Comparison of ENCODE assay signal across 1 cellular context in the genomic region with DNA sequence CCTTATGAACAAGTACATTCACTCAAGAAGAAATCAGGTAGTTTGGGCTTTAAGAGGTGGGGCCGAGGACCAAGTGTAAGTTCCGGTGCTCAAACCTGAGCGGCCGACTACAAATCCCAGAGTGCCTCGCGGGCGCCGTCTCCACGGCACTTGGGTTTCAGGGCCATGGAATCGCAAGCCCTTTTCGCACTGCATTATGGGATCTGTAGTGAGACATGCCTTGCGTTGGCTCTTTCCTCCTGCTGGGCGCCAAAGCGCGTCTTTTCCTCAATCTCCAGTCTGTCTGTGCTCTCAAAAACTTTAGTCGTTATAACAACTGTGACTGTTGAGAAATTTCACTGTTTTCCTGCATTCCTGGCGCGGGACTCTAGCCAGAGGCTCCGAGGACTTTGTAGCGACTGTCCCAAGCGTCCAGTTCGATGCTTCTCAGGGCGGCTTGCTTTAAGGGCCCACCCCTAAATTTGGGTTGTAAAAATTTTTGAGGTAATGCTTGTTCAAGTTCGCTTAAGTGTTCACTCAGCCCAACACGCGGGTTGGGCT.
TF ChIP-seq lines count a peak whose summit lies in the region.

No MANE protein-coding gene starts in this region.

TF ChIP-seq in K562, 482 proteins besides CTCF, POLR2A, EP300 and RAD21 (continued from another document and continues in another):
- TF ChIP-seq SNRNP70 (optimal IDR thresholded peaks at IDR 0.05; ENCODE audit: low read depth, low read length) (no peak), HMBOX1 (IDR thresholded peaks at IDR 0.05) (no peak), ATF1 (CRISPR knock-in tag; IDR thresholded peaks at IDR 0.05) (no peak), ATF1 (tag; IDR thresholded peaks at IDR 0.05) (peak; percentile 74), ZBTB11 (CRISPR knock-in tag; IDR thresholded peaks at IDR 0.05) (peak in 1 of 3 experiments; percentile 44; a peak in 1 of 6 replicates), ETS2 (tag; IDR thresholded peaks at IDR 0.05; ENCODE audit: borderline replicate concordance, poor library complexity, severe bottlenecking) (no peak), RCOR1 (IDR thresholded peaks at IDR 0.05; ENCODE audit: borderline replicate concordance in 1 of 2, low read depth in 2 of 2, low read length in 2 of 2) (no peak), FOXJ3 (CRISPR knock-in tag; IDR thresholded peaks at IDR 0.05) (no peak), PTTG1 (tag; IDR thresholded peaks at IDR 0.05; ENCODE audit: low read depth) (no peak), ZNF398 (CRISPR knock-in tag; IDR thresholded peaks at IDR 0.05) (no peak), CAMTA2 (CRISPR knock-in tag; conservative IDR thresholded peaks at IDR 0.05) (no peak), POLR3A (IDR thresholded peaks at IDR 0.05; ENCODE audit: borderline replicate concordance, extremely low read depth, insufficient read depth, insufficient read length) (no peak), ZBTB34 (CRISPR knock-in tag; IDR thresholded peaks at IDR 0.05) (no peak), CBX8 (IDR thresholded peaks at IDR 0.05; ENCODE audit: borderline replicate concordance, extremely low read depth, low read depth, low read length, poor library complexity, severe bottlenecking) (no peak), SETDB1 (IDR thresholded peaks at IDR 0.05; ENCODE audit: low read length) (no peak), SMARCA4 (IDR thresholded peaks at IDR 0.05) (no peak; the same call in 1 of the 2 replicates), NFYB (IDR thresholded peaks at IDR 0.05; ENCODE audit: extremely low read depth, insufficient read length) (no peak), RBBP5 (IDR thresholded peaks at IDR 0.05; ENCODE audit: borderline replicate concordance, insufficient read depth, low read length, poor library complexity, severe bottlenecking) (no peak), ZKSCAN3 (CRISPR knock-in tag; IDR thresholded peaks at IDR 0.05) (no peak), PYGO2 (tag; IDR thresholded peaks at IDR 0.05) (no peak), ELK1 (CRISPR knock-in tag; IDR thresholded peaks at IDR 0.05) (no peak), ZNF124 (CRISPR knock-in tag; IDR thresholded peaks at IDR 0.05) (no peak), ZNF217 (CRISPR knock-in tag; IDR thresholded peaks at IDR 0.05) (no peak), MYC (IDR thresholded peaks at IDR 0.05; ENCODE audit: low read depth, low read length) (0 out of 2 replicates have a peak, but pooled peaks have one; percentile 1), MYC (CRISPR knock-in tag; IDR thresholded peaks at IDR 0.05; ENCODE audit: borderline replicate concordance, low read depth) (no peak), NR2C2 (CRISPR knock-in tag; IDR thresholded peaks at IDR 0.05) (no peak), NR2C2 (tag; IDR thresholded peaks at IDR 0.05) (peak; percentile 87), CREB5 (CRISPR knock-in tag; IDR thresholded peaks at IDR 0.05) (no peak), SLC30A9 (CRISPR knock-in tag; IDR thresholded peaks at IDR 0.05) (no peak), ARID2 (IDR thresholded peaks at IDR 0.05) (no peak)
- TF ChIP-seq, protein P1, sequence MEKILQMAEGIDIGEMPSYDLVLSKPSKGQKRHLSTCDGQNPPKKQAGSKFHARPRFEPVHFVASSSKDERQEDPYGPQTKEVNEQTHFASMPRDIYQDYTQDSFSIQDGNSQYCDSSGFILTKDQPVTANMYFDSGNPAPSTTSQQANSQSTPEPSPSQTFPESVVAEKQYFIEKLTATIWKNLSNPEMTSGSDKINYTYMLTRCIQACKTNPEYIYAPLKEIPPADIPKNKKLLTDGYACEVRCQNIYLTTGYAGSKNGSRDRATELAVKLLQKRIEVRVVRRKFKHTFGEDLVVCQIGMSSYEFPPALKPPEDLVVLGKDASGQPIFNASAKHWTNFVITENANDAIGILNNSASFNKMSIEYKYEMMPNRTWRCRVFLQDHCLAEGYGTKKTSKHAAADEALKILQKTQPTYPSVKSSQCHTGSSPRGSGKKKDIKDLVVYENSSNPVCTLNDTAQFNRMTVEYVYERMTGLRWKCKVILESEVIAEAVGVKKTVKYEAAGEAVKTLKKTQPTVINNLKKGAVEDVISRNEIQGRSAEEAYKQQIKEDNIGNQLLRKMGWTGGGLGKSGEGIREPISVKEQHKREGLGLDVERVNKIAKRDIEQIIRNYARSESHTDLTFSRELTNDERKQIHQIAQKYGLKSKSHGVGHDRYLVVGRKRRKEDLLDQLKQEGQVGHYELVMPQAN (IDR thresholded peaks at IDR 0.05; ENCODE audit: borderline replicate concordance) = 0 out of 2 replicates have a peak, but pooled peaks have one; percentile 21
- TF ChIP-seq, protein P2, sequence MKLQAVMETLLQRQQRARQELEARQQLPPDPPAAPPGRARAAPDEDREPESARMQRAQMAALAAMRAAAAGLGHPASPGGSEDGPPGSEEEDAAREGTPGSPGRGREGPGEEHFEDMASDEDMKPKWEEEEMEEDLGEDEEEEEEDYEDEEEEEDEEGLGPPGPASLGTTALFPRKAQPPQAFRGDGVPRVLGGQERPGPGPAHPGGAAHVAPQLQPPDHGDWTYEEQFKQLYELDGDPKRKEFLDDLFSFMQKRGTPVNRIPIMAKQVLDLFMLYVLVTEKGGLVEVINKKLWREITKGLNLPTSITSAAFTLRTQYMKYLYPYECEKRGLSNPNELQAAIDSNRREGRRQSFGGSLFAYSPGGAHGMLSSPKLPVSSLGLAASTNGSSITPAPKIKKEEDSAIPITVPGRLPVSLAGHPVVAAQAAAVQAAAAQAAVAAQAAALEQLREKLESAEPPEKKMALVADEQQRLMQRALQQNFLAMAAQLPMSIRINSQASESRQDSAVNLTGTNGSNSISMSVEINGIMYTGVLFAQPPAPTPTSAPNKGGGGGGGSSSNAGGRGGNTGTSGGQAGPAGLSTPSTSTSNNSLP (IDR thresholded peaks at IDR 0.05; ENCODE audit: borderline replicate concordance, low read depth, low read length) = no peak
